In genomic region chr17:47896672-47897490, GRCh38 we compare ENCODE assay signal across 8 cellular contexts. TPM values are rescaled to one million over a fixed set of nuclear protein-coding genes. Genes with fewer than 3 reads are reported as not detected.
A peak's percentile ranks its signal among the peaks of the same experiment; 100 is the strongest.
DNase-seq lines count a peak whose midpoint lies in the region; ATAC-seq and TF ChIP-seq lines count a peak whose summit lies in the region.

No MANE protein-coding gene starts in this region.

- H3K9me3 ChIP-seq in fibroblast of lung (ENCODE audit: control insufficient read depth, insufficient read depth, low read depth, low read length): no peaks in the 10 kb centered on the region
- H3K9me3 ChIP-seq in prostate gland: no peaks in the 10 kb centered on the region

- intact Hi-C loops in prostate gland (cut with DNase I): loop anchor here (5.0 kb wide), 1 partner anchor 75 kb away; the partner anchor contains the start of gene CDK5RAP3

- H3K79me2 ChIP-seq in fibroblast of lung (ENCODE audit: control insufficient read depth, insufficient read depth, low read length): peaks cover 3% of the 10 kb centered on the region

- peak overlapping the region; percentile 100 for H3K4me2 ChIP-seq in fibroblast of lung (ENCODE audit: extremely low read depth, insufficient read depth, low read length)

- H3K4me1 ChIP-seq in fibroblast of lung (ENCODE audit: control insufficient read depth, extremely low read depth, insufficient read depth, low read length) (peaks cover 4% of the 10 kb centered on the region), prostate gland (replicated peaks) (no peaks in the 10 kb centered on the region)

- TF ChIP-seq CTCF in fibroblast of lung (conservative IDR thresholded peaks at IDR 0.05 in 1 of 2, IDR thresholded peaks at IDR 0.05 in 1 of 2; ENCODE audit: low read depth in 1 of 2, low read length in 2 of 2) (no peak), prostate gland (IDR thresholded peaks at IDR 0.05) (no peak)

- peak overlapping the region; percentile 91 to 95 (median 92) for H3K4me3 ChIP-seq in fibroblast of lung (replicated peaks in 1 of 4; ENCODE audit: control extremely low read depth in 1 of 4, insufficient read depth in 1 of 4, low read depth in 3 of 4, low read length in 4 of 4)
- H3K4me3 ChIP-seq in prostate gland: peak overlapping the region; percentile 79 to 87

- peak overlapping the region; percentile 65 for H2AFZ ChIP-seq in fibroblast of lung (ENCODE audit: low read length)

- H3K27ac ChIP-seq in fibroblast of lung (ENCODE audit: insufficient read depth, low read length) (peak overlapping the region; percentile 92), prostate gland (peak overlapping the region; percentile 98 to 100)

- ATAC-seq in SK-N-SH treated with all-trans-retinoic acid at 6 μM for 48 hours (no peak), GM18870 (IDR thresholded peaks at IDR 0.05; ENCODE audit: unreplicated experiment) (no peak)

- DNase-seq in SIG-M5 treated with dmso at 0.1 percent for 504 hours (lab: John Stamatoyannopoulos, UW; ENCODE audit: unreplicated experiment) (peak; percentile 57), SIG-M5 (lab: John Stamatoyannopoulos, UW) (no peak), fibroblast of lung (ENCODE audit: low read depth in 2 of 2) (peak; percentile 8 to 20), prostate gland (ENCODE audit: low spot score) (no peak), NCI-H748 treated with DMSO at 0.1 percent for 48 hours (lab: John Stamatoyannopoulos, UW) (no peak)
- DNase-seq in activated effector memory CD4-positive, alpha-beta T cell treated with anti-CD3 and anti-CD28 coated beads, Interleukin-2, amount 50 U/mL, for 16 hours: no peak

- H4K20me1 ChIP-seq in fibroblast of lung (ENCODE audit: control insufficient read depth, extremely low read depth, insufficient read depth, low read length): no peaks in the 10 kb centered on the region

- H3K27me3 ChIP-seq in fibroblast of lung (ENCODE audit: control insufficient read depth, insufficient read depth, low read length) (no peaks in the 10 kb centered on the region), prostate gland (replicated peaks; ENCODE audit: insufficient read depth) (no peaks in the 10 kb centered on the region)

- no peak for TF ChIP-seq POLR2A in prostate gland (IDR thresholded peaks at IDR 0.05)

- H3K36me3 ChIP-seq in fibroblast of lung (ENCODE audit: control insufficient read depth, insufficient read depth, low read length) (peaks cover 1% of the 10 kb centered on the region), prostate gland (no peaks in the 10 kb centered on the region)

- 2% methylated on average over 20 of the region's 22 CpGs for WGBS in prostate gland

- H3K9ac ChIP-seq in fibroblast of lung (ENCODE audit: insufficient read depth, low read length): peak overlapping the region; percentile 89

TF ChIP-seq in SK-N-SH treated with all-trans-retinoic acid at 6 μM for 48 hours, 23 proteins besides CTCF, POLR2A, EP300 and RAD21:
- TF ChIP-seq PATZ1 (CRISPR knock-in tag; IDR thresholded peaks at IDR 0.05; ENCODE audit: borderline replicate concordance) (peak; percentile 66; the same call in 1 of the 2 replicates), ZC3H10 (CRISPR knock-in tag; IDR thresholded peaks at IDR 0.05) (no peak)

RNA-seq across cellular contexts. Expression of gene SP2, which starts 0.8 kb away (rescaled TPM):
- 0.26 and 1.5 TPM in 2 replicates for total RNA-seq in fibroblast of lung
- 2.6 and 5.3 TPM in 2 replicates for polyA plus RNA-seq in fibroblast of lung
- 10.3 and 14.4 TPM in 2 replicates for polyA plus RNA-seq in fibroblast of lung (2012)
- polyA minus RNA-seq in fibroblast of lung (ENCODE audit: low replicate concordance): 10.4 and 31.4 TPM in 2 replicates
- total RNA-seq in prostate gland: 10 to 100 TPM; 15.2 to 15.8 TPM

RNA-seq across cellular contexts. Expression of gene PNPO, which starts 44.5 kb away (rescaled TPM):
- total RNA-seq in fibroblast of lung: 16.2 and 26.6 TPM in 2 replicates
- polyA plus RNA-seq in fibroblast of lung: 25.7 and 38.6 TPM in 2 replicates
- 10.3 and 18.9 TPM in 2 replicates for polyA plus RNA-seq in fibroblast of lung (2012)
- polyA minus RNA-seq in fibroblast of lung (ENCODE audit: low replicate concordance): 28.6 and 55.1 TPM in 2 replicates
- total RNA-seq in prostate gland: 10 to 100 TPM; 37.3 to 55.2 TPM

RNA-seq across cellular contexts. Expression of gene SP6, which starts 45.9 kb away (rescaled TPM):
- total RNA-seq in fibroblast of lung (under 0.01 TPM in 1 of 2 replicates, not detected in the other), prostate gland (1 to 10 TPM; 1.4 to 3.1 TPM)
- polyA plus RNA-seq in fibroblast of lung: 0.07 and 0.11 TPM in 2 replicates
- polyA plus RNA-seq in fibroblast of lung (2012): 0.12 and 0.25 TPM in 2 replicates
- not detected in 2 replicates for polyA minus RNA-seq in fibroblast of lung (ENCODE audit: low replicate concordance)

RNA-seq across cellular contexts. Expression of gene SCRN2, which starts 55.8 kb away (rescaled TPM):
- total RNA-seq in fibroblast of lung (22.3 and 40.8 TPM in 2 replicates), prostate gland (10 to 100 TPM; 32.6 to 44.4 TPM)
- polyA plus RNA-seq in fibroblast of lung: 10.2 and 10.6 TPM in 2 replicates
- 12.8 and 15.5 TPM in 2 replicates for polyA plus RNA-seq in fibroblast of lung (2012)
- polyA minus RNA-seq in fibroblast of lung (ENCODE audit: low replicate concordance): 23.8 and 24.3 TPM in 2 replicates

Comparison
In these comparisons a context has a peak if more than half of its experiments do, and no peak if none do; other contexts are left out.
1. DNase-seq: peak in SIG-M5 treated with dmso at 0.1 percent for 504 hours (single experiment) and fibroblast of lung (2 of 2); none in SIG-M5 (single experiment), prostate gland (single experiment), activated effector memory CD4-positive, alpha-beta T cell treated with anti-CD3 and anti-CD28 coated beads, Interleukin-2, amount 50 U/mL, for 16 hours (single experiment) and NCI-H748 treated with DMSO at 0.1 percent for 48 hours (single experiment).